8 cellular contexts compared by ENCODE assay signal in genomic region chr12:643478-644292, GRCh38. TPM values are rescaled to one million over a fixed set of nuclear protein-coding genes. Genes with fewer than 3 reads are reported as not detected.
DNase-seq lines count a peak whose midpoint lies in the region; ATAC-seq, FAIRE-seq and TF ChIP-seq lines count a peak whose summit lies in the region.

No MANE protein-coding gene starts in this region.

- peak; percentile 20 for DNase-seq in AG10803 (ENCODE audit: low read depth)
- DNase-seq in T-helper 17 cell = no peak
- peak; percentile 21 for DNase-seq in fibroblast of mammary gland (ENCODE audit: low read depth)
- DNase-seq in posterior vena cava (ENCODE audit: low spot score) = peak; percentile 84
- no peak for DNase-seq in kidney tubule cell (ENCODE audit: low spot score)
- no peak for DNase-seq in COR-L47 (lab: John Stamatoyannopoulos, UW)
- DNase-seq in RCC 7860 (ENCODE audit: low spot score) = no peak

- no peaks in the 10 kb centered on the region for H3K27me3 Mint-ChIP-seq in T-helper 17 cell

- H3K4me3 ChIP-seq in AG10803 (ENCODE audit: low read length) (peak overlapping the region; percentile 60), fibroblast of mammary gland (ENCODE audit: control insufficient read depth, low read depth, low read length) (peak overlapping the region; percentile 40)

- H3K4me3 Mint-ChIP-seq in T-helper 17 cell = peak overlapping the region; percentile 90

- ATAC-seq in GM21381 (IDR thresholded peaks at IDR 0.05; ENCODE audit: unreplicated experiment) (peak; percentile 4), T-helper 17 cell (peak; percentile 3)

- H3K9me3 ChIP-seq in T-helper 17 cell (ENCODE audit: control insufficient read depth, low read length, poor library complexity, severe bottlenecking) = no peaks in the 10 kb centered on the region

- no peak for FAIRE-seq in RCC 7860 (lab: Jason Lieb, UNC)

- H3K4me1 Mint-ChIP-seq in T-helper 17 cell = peaks cover 33% of the 10 kb centered on the region

- intact Hi-C loops in posterior vena cava (cut with DNase I) = loop anchor here (5.0 to 10.0 kb wide), 3 partner anchors 66 to 109 kb away; partner anchors contain the start of gene WNK1 (in 1 of the 2)

- peak overlapping the region; percentile 94 for H3K27ac Mint-ChIP-seq in T-helper 17 cell

- TF ChIP-seq CTCF in AG10803 (conservative IDR thresholded peaks at IDR 0.05; ENCODE audit: low read length) (no peak), fibroblast of mammary gland (conservative IDR thresholded peaks at IDR 0.05; ENCODE audit: control insufficient read depth, insufficient read depth, low read depth, low read length) (no peak)

- peaks cover 2% of the 10 kb centered on the region for H3K36me3 Mint-ChIP-seq in T-helper 17 cell (ENCODE audit: low read depth)

RNA-seq across cellular contexts. Expression of gene NINJ2, which starts 19.6 kb away (rescaled TPM):
- total RNA-seq in T-helper 17 cell = 1 to 10 TPM; 6.1 to 6.3 TPM
- total RNA-seq in posterior vena cava = 1 to 10 TPM; 4.6 to 5.6 TPM

Comparison
In these comparisons a context has a peak if more than half of its experiments do, and no peak if none do; other contexts are left out.
1. DNase-seq: peak in AG10803 (single experiment), fibroblast of mammary gland (single experiment) and posterior vena cava (single experiment); none in T-helper 17 cell (0 of 3), kidney tubule cell (single experiment), COR-L47 (single experiment) and RCC 7860 (single experiment).